36 cellular contexts compared by ENCODE assay signal in the genomic region with DNA sequence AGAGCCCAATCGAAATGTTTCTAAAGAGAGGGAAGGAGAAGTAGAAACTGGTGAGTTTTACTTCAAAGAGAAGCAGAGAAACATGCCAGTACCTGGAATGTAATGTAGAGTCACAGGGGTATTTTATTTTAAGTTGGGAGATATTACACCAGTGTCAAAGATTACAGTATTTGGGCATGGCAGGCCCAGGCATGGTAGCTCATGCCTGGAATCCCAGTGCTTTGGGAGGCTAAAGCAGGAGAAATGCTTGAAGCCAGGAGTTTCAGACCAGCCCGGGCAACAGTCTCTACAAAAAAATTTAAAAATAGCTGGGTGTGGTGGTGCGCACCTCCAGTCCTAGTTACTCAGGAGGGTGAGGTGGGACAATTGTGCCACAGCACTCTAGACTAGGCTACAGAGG. TPM values are rescaled to one million over a fixed set of nuclear protein-coding genes. Genes with fewer than 3 reads are reported as not detected.
"Had no signal": no experiment of that assay in that cellular context is flagged by ENCODE, and none has a peak within 500 bp of the region (broad histone marks: within the 10 kb centered on the region; RNA-seq: fewer than 3 reads in every experiment).

No MANE protein-coding gene starts in this region.

- H3K27ac ChIP-seq: left ventricle myocardium inferior, neural progenitor cell, neutrophil, ovary, right atrium auricular region, right lobe of liver, tibial nerve, uterus had no signal

- H3K4me3 ChIP-seq: left ventricle myocardium inferior, lung, mucosa of descending colon, neural progenitor cell, ovary, right atrium auricular region, right lobe of liver, smooth muscle cell, tibial nerve, uterus had no signal

- H3K9me3 ChIP-seq: left ventricle myocardium inferior, mucosa of descending colon, neutrophil, ovary, right atrium auricular region, right lobe of liver, tibial nerve, uterus had no signal

- ATAC-seq: mucosa of descending colon; naive thymus-derived CD4-positive, alpha-beta T cell; right lobe of liver; stimulated activated memory B cell treated with anti-CD40 and anti-IgM and Interleukin-4, amounts not matched to agents 10 μg/mL and 1 μg/mL and 100 μg/mL, for 72 hours; stimulated activated naive CD8-positive, alpha-beta T cell treated with anti-CD3 and anti-CD28 coated beads, Interleukin-15, amount 100 ng/mL, for 72 hours had no signal

- H3K27ac Mint-ChIP-seq: memory B cell; nephron progenitor cell; neural progenitor cell; progenitor cell of endocrine pancreas; stimulated activated memory B cell treated with anti-CD40 and anti-IgM and Interleukin-4, amounts not matched to agents 10 μg/mL and 1 μg/mL and 100 μg/mL, for 72 hours had no signal

- H3K4me3 Mint-ChIP-seq: nephron progenitor cell; stimulated activated memory B cell treated with anti-CD40 and anti-IgM and Interleukin-4, amounts not matched to agents 10 μg/mL and 1 μg/mL and 100 μg/mL, for 72 hours; stimulated activated naive CD8-positive, alpha-beta T cell treated with anti-CD3 and anti-CD28 coated beads, Interleukin-15, amount 100 ng/mL, for 72 hours had no signal

- H3K27me3 Mint-ChIP-seq: memory B cell; stimulated activated memory B cell treated with anti-CD40 and anti-IgM and Interleukin-4, amounts not matched to agents 10 μg/mL and 1 μg/mL and 100 μg/mL, for 72 hours had no signal

- H3K36me3 Mint-ChIP-seq: immature natural killer cell; memory B cell; naive thymus-derived CD4-positive, alpha-beta T cell; neural progenitor cell; stimulated activated memory B cell treated with anti-CD40 and anti-IgM and Interleukin-4, amounts not matched to agents 10 μg/mL and 1 μg/mL and 100 μg/mL, for 72 hours; type B pancreatic cell had no signal

- H3K4me1 ChIP-seq: uterus had no signal

- H3K9me3 Mint-ChIP-seq: immature natural killer cell; memory B cell; nephron progenitor cell; neural progenitor cell; stimulated activated memory B cell treated with anti-CD40 and anti-IgM and Interleukin-4, amounts not matched to agents 10 μg/mL and 1 μg/mL and 100 μg/mL, for 72 hours; stimulated activated naive CD8-positive, alpha-beta T cell treated with anti-CD3 and anti-CD28 coated beads, Interleukin-15, amount 100 ng/mL, for 72 hours; type B pancreatic cell had no signal

- DNase-seq: hypothalamus; immature natural killer cell; left ventricle myocardium inferior; midbrain; mucosa of descending colon; naive thymus-derived CD4-positive, alpha-beta T cell; nephron progenitor cell; ovary; stimulated activated CD4-positive, alpha-beta T cell treated with anti-CD3 and anti-CD28 coated beads, Interleukin-1b, Interleukin-23, amount 100 ng/mL, for 48 hours; stimulated activated CD4-positive, alpha-beta T cell treated with anti-CD3 and anti-CD28 coated beads, Interleukin-2, amount 100 ng/mL, for 48 hours; stimulated activated CD4-positive, alpha-beta T cell treated with anti-CD3 and anti-CD28 coated beads, Interleukin-4, amount 100 ng/mL, for 4 hours; stimulated activated CD8-positive, alpha-beta memory T cell treated with anti-CD3 and anti-CD28 coated beads, Interleukin-4, amount 100 ng/mL, for 48 hours; stimulated activated naive CD4-positive, alpha-beta T cell treated with Interleukin-2 at 50 U/mL for 16 hours; stimulated activated naive CD8-positive, alpha-beta T cell treated with anti-CD3 and anti-CD28 coated beads, Interleukin-15, amount 100 ng/mL, for 72 hours; substantia nigra; uterus had no signal

- H3K27me3 ChIP-seq: ovary, right atrium auricular region, right lobe of liver, tibial nerve, uterus had no signal

- H3K36me3 ChIP-seq: left ventricle myocardium inferior, neural progenitor cell, neutrophil, ovary, right atrium auricular region, right lobe of liver, tibial nerve, uterus had no signal

RNA-seq across cellular contexts. Expression of a gene that starts 2.7 kb away (rescaled TPM):
- total RNA-seq: left ventricle myocardium inferior; lower leg skin; lung; mesenteric fat pad; mucosa of descending colon; myocyte; naive thymus-derived CD4-positive, alpha-beta T cell; omental fat pad; ovary; progenitor cell of endocrine pancreas; pulmonary artery endothelial cell; renal cortical epithelial cell; right atrium auricular region; skeletal muscle tissue; smooth muscle cell; temporal lobe; tibial nerve; ureter; uterus had no signal
- polyA plus RNA-seq: immature natural killer cell; naive thymus-derived CD4-positive, alpha-beta T cell; ovary; smooth muscle cell had no signal

RNA-seq across cellular contexts. Expression of a gene that starts 14.3 kb away (rescaled TPM):
- total RNA-seq: left ventricle myocardium inferior, myocyte, progenitor cell of endocrine pancreas, pulmonary artery endothelial cell, right atrium auricular region, skeletal muscle tissue, temporal lobe, uterus had no signal
